ENCODE assay signal across 8 cellular contexts in genomic region chr3:42013652-42014442, GRCh38. TPM values are rescaled to one million over a fixed set of nuclear protein-coding genes. Genes with fewer than 3 reads are reported as not detected.
DNase-seq lines count a peak whose midpoint lies in the region; ATAC-seq and TF ChIP-seq lines count a peak whose summit lies in the region.

No MANE protein-coding gene starts in this region.

- H3K9ac ChIP-seq in Loucy (ENCODE audit: low read depth, low read length, poor library complexity, severe bottlenecking) (peak overlapping the region; percentile 86), parathyroid adenoma (peak overlapping the region; percentile 34)

- H3K9me3 Mint-ChIP-seq in CD8-positive, alpha-beta T cell = no peaks in the 10 kb centered on the region

- H3K4me1 ChIP-seq in CD8-positive, alpha-beta T cell (ENCODE audit: insufficient read depth, low read length) = peaks cover 20% of the 10 kb centered on the region
- peaks cover 44% of the 10 kb centered on the region for H3K4me1 ChIP-seq in Loucy (ENCODE audit: insufficient read depth, low read length, poor library complexity, severe bottlenecking)
- H3K4me1 ChIP-seq in parathyroid adenoma = peaks cover 3% of the 10 kb centered on the region

- H3K79me2 ChIP-seq in Loucy (ENCODE audit: insufficient read depth, low read length) = peaks cover 52% of the 10 kb centered on the region
- H3K79me2 ChIP-seq in parathyroid adenoma = peaks cover 20% of the 10 kb centered on the region

- H3K27ac Mint-ChIP-seq in CD8-positive, alpha-beta T cell = peak overlapping the region; percentile 98

- no peaks in the 10 kb centered on the region for H3K9me3 ChIP-seq in CD8-positive, alpha-beta T cell (ENCODE audit: low read length)
- H3K9me3 ChIP-seq in Loucy (ENCODE audit: insufficient read depth, low read depth, low read length) = no peaks in the 10 kb centered on the region
- H3K9me3 ChIP-seq in parathyroid adenoma (ENCODE audit: control insufficient read depth, low read length) = no peaks in the 10 kb centered on the region

- H3K27ac ChIP-seq in CD8-positive, alpha-beta T cell (ENCODE audit: low read depth, low read length) = peak overlapping the region; percentile 49
- peak overlapping the region; percentile 34 for H3K27ac ChIP-seq in parathyroid adenoma

- H3F3A ChIP-seq in Loucy (ENCODE audit: low read depth) = peaks cover 4% of the 10 kb centered on the region; the same call in 1 of the 2 replicates

- peaks cover 5% of the 10 kb centered on the region for H3K36me3 Mint-ChIP-seq in CD8-positive, alpha-beta T cell

- CTCF ChIA-PET in CD8-positive, alpha-beta T cell (lab: Charles Lee) = interaction anchor here (1.5 kb wide), 1 partner anchor 86 kb away, joined by 4 read pairs; no protein-coding TSS in a partner anchor

- H3K4me2 ChIP-seq in Loucy (ENCODE audit: low read depth, low read length, poor library complexity, severe bottlenecking) (peak overlapping the region; percentile 98), parathyroid adenoma (ENCODE audit: low read length) (peak overlapping the region; percentile 99)

- POLR2A ChIA-PET in CD8-positive, alpha-beta T cell (lab: Charles Lee) = interaction anchor here (1.1 kb wide), 1 partner anchor 12 kb away, joined by 7 read pairs; no protein-coding TSS in a partner anchor

- no peak for TF ChIP-seq CTCF in CD8-positive, alpha-beta T cell (IDR thresholded peaks at IDR 0.05)
- TF ChIP-seq CTCF in Loucy (conservative IDR thresholded peaks at IDR 0.05; ENCODE audit: low read length) (no peak), parathyroid adenoma (IDR thresholded peaks at IDR 0.05) (peak; percentile 26)

- ATAC-seq in CD8-positive, alpha-beta T cell = peak; percentile 12
- peak; percentile 17 for ATAC-seq in GM21447 (IDR thresholded peaks at IDR 0.05; ENCODE audit: unreplicated experiment)

- peaks cover 38% of the 10 kb centered on the region for H3K4me1 Mint-ChIP-seq in CD8-positive, alpha-beta T cell (ENCODE audit: low read depth)

- no peaks in the 10 kb centered on the region for H3K9me2 ChIP-seq in Loucy (replicated peaks; ENCODE audit: low read depth, low read length)

- H3K4me3 ChIP-seq in CD8-positive, alpha-beta T cell (ENCODE audit: low read depth, low read length) = peak overlapping the region; percentile 45
- H3K4me3 ChIP-seq in Loucy (ENCODE audit: low read length, poor library complexity, severe bottlenecking) (peak overlapping the region; percentile 90), parathyroid adenoma (ENCODE audit: low read depth, low read length) (peak overlapping the region; percentile 84)

- H3K4me3 Mint-ChIP-seq in CD8-positive, alpha-beta T cell = peak overlapping the region; percentile 88

- H3K27me3 Mint-ChIP-seq in CD8-positive, alpha-beta T cell (ENCODE audit: low read depth) = no peaks in the 10 kb centered on the region

- intact Hi-C loops in CD8-positive, alpha-beta T cell (cut with DNase I, micrococcal nuclease) = loop anchor here (1.0 to 5.0 kb wide), 9 partner anchors 52 to 1705 kb away; partner anchors contain the start of genes ANO10 (in 1 of the 2), CTNNB1 (in 1 of the 2), EIF1B (in 1 of the 2) and ULK4 (in 1 of the 2)

- peak in 6 of 7 experiments; percentile 5 to 62 (median 26) for DNase-seq in CD8-positive, alpha-beta T cell
- DNase-seq in activated T-helper 1 cell treated with Interleukin-2 at 50 U/mL for 16 hours (ENCODE audit: low read depth) (peak; percentile 7), germinal center (ENCODE audit: low spot score) (peak; percentile 53), SKM-1 treated with dmso at 0.1 percent for 144 hours (lab: John Stamatoyannopoulos, UW; ENCODE audit: unreplicated experiment) (no peak), NCI-H2171 treated with DMSO at 0.1 percent for 48 hours (lab: John Stamatoyannopoulos, UW) (no peak)

- no peaks in the 10 kb centered on the region for H3K27me3 ChIP-seq in CD8-positive, alpha-beta T cell (ENCODE audit: insufficient read depth, low read length)
- H3K27me3 ChIP-seq in Loucy (ENCODE audit: insufficient read depth, low read length, poor library complexity, severe bottlenecking) (no peaks in the 10 kb centered on the region), parathyroid adenoma (ENCODE audit: control insufficient read depth, insufficient read depth, low read length) (no peaks in the 10 kb centered on the region)

- no peaks in the 10 kb centered on the region for H3K36me3 ChIP-seq in CD8-positive, alpha-beta T cell (ENCODE audit: insufficient read depth, low read length)
- H3K36me3 ChIP-seq in Loucy (ENCODE audit: insufficient read depth, low read length) (no peaks in the 10 kb centered on the region), parathyroid adenoma (ENCODE audit: control insufficient read depth, insufficient read depth, low read length) (no peaks in the 10 kb centered on the region)

- peaks cover 43% of the 10 kb centered on the region for H4K20me1 ChIP-seq in Loucy (ENCODE audit: insufficient read depth, low read length, poor library complexity, severe bottlenecking)

- H2AFZ ChIP-seq in Loucy (ENCODE audit: low read length) (peak overlapping the region; percentile 48), parathyroid adenoma (peak overlapping the region; percentile 70)

RNA-seq across cellular contexts. Expression of gene ULK4, which starts 51.9 kb away (rescaled TPM):
- 10 to 100 TPM; 11.9 to 15.1 TPM for total RNA-seq in CD8-positive, alpha-beta T cell

Comparison
In these comparisons a context has a peak if more than half of its experiments do, and no peak if none do; other contexts are left out.
1. DNase-seq: peak in CD8-positive, alpha-beta T cell (6 of 7), activated T-helper 1 cell treated with Interleukin-2 at 50 U/mL for 16 hours (single experiment) and germinal center (single experiment); none in SKM-1 treated with dmso at 0.1 percent for 144 hours (single experiment) and NCI-H2171 treated with DMSO at 0.1 percent for 48 hours (single experiment).
2. Peak in every context shown above with its lines, with median percentiles within 50 percentile points of each other: H3K4me3 ChIP-seq.